Comparison of ENCODE assay signal across 1 cellular context in the genomic region with DNA sequence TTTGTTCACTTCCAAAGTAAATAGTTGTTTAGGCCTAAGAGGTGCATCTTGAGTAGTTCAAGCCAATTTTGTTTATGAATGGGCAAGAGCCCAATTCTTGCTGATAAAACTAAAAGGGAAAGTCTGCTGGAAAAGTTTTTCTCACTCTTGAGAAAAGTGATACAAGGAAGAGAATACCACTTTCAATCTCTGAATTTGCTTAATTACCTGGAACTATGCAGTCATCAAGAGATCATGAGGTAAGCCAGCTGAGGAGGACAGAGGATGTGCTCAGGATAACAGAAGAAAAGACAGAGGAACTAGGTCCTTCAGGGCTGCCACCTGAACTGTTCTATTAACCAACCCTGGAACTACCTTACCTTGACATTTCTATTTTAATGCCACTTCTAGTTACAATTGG.
TF ChIP-seq lines count a peak whose summit lies in the region.

No MANE protein-coding gene starts in this region.

TF ChIP-seq in K562, 482 proteins besides CTCF, POLR2A, EP300 and RAD21:
- no peak for TF ChIP-seq MYC (IDR thresholded peaks at IDR 0.05; ENCODE audit: low read depth, low read length)
- TF ChIP-seq MYC (CRISPR knock-in tag; IDR thresholded peaks at IDR 0.05; ENCODE audit: borderline replicate concordance, low read depth): no peak
- TF ChIP-seq, protein P1, sequence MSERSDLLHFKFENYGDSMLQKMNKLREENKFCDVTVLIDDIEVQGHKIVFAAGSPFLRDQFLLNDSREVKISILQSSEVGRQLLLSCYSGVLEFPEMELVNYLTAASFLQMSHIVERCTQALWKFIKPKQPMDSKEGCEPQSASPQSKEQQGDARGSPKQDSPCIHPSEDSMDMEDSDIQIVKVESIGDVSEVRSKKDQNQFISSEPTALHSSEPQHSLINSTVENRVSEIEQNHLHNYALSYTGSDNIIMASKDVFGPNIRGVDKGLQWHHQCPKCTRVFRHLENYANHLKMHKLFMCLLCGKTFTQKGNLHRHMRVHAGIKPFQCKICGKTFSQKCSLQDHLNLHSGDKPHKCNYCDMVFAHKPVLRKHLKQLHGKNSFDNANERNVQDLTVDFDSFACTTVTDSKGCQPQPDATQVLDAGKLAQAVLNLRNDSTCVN (CRISPR knock-in tag; IDR thresholded peaks at IDR 0.05): no peak
- no peak for TF ChIP-seq CAMTA2 (CRISPR knock-in tag; conservative IDR thresholded peaks at IDR 0.05)
- no peak for TF ChIP-seq POLR3A (IDR thresholded peaks at IDR 0.05; ENCODE audit: borderline replicate concordance, extremely low read depth, insufficient read depth, insufficient read length)
- no peak for TF ChIP-seq ZFPM2 (CRISPR knock-in tag; IDR thresholded peaks at IDR 0.05)
- TF ChIP-seq ZNF695 (CRISPR knock-in tag; IDR thresholded peaks at IDR 0.05): no peak
- no peak for TF ChIP-seq NR2C2 (CRISPR knock-in tag; IDR thresholded peaks at IDR 0.05)
- no peak for TF ChIP-seq NR2C2 (tag; IDR thresholded peaks at IDR 0.05)
